8 cellular contexts compared by ENCODE assay signal in genomic region chr3:48503406-48504050, GRCh38. TPM values are rescaled to one million over a fixed set of nuclear protein-coding genes. Genes with fewer than 3 reads are reported as not detected.
DNase-seq lines count a peak whose midpoint lies in the region; TF ChIP-seq lines count a peak whose summit lies in the region.

No MANE protein-coding gene starts in this region.

- BruUV-seq in A673 (replicated peaks; lab: Mats Ljungman, UMichigan) = no TSS peak

- in situ Hi-C loops in astrocyte of the spinal cord (cut with HindIII; ENCODE audit: low sequenced_read_pairs) = no loop called here

- no peak for TF ChIP-seq POLR2A in spleen (IDR thresholded peaks at IDR 0.05)

- WGBS in spleen, 5 donors = 10 to 28% (median 11%) methylated on average over 8 to 25 of the region's 25 CpGs

- H3K9me3 ChIP-seq in A673 (ENCODE audit: low read depth, low read length, poor library complexity, severe bottlenecking) = no peaks in the 10 kb centered on the region
- no peaks in the 10 kb centered on the region for H3K9me3 ChIP-seq in spleen

- intact Hi-C loops in A673 (cut with micrococcal nuclease; ENCODE audit: unreplicated experiment) (no loop called here), spleen (cut with DNase I; ENCODE audit: low total_unique reads) (loop anchor here (10.0 kb wide), 1 partner anchor 59 kb away; the partner anchor contains the start of genes ATRIP, CCDC51 and TMA7)

- CTCF ChIA-PET in A673 (lab: Charles Lee) = no interaction called here

- peaks cover 5% of the 10 kb centered on the region for H3K4me1 ChIP-seq in A673 (ENCODE audit: insufficient read depth, low read length, poor library complexity, severe bottlenecking)
- peaks cover 15 to 71% (median 48%) of the 10 kb centered on the region in 6 donors for H3K4me1 ChIP-seq in spleen

- DNase-seq in A673 (ENCODE audit: low spot score) (no peak), HL-60 (ENCODE audit: low read depth in 1 of 2, low spot score in 1 of 2) (no peak), astrocyte of the spinal cord (ENCODE audit: low read depth, low spot score) (peak; percentile 48), iPS-NIHi7 (ENCODE audit: extremely low spot score) (peak; percentile 68), spleen (peak; percentile 82), occipital lobe (lab: John Stamatoyannopoulos, UW) (no peak)
- DNase-seq in central memory CD4-positive, alpha-beta T cell = no peak
- no peak for DNase-seq in stimulated activated CD4-positive, alpha-beta T cell treated with anti-CD3 and anti-CD28 coated beads, Interleukin-2, amount 100 ng/mL, for 24 hours

- peak overlapping the region; percentile 37 for H3K27ac ChIP-seq in A673 (ENCODE audit: low read depth, low read length, poor library complexity, severe bottlenecking)
- no peak overlapping the region for H3K27ac ChIP-seq in HL-60 (replicated peaks)
- H3K27ac ChIP-seq in spleen = peak overlapping the region; percentile 83 to 97 (median 91)

- H3K4me3 ChIP-seq in A673 (ENCODE audit: low read depth, low read length, poor library complexity, severe bottlenecking) (peak overlapping the region; percentile 50), HL-60 (replicated peaks; ENCODE audit: insufficient read depth, low read length) (peak overlapping the region; percentile 47), astrocyte of the spinal cord (ENCODE audit: low read depth, low read length) (peak overlapping the region; percentile 77), spleen (peak overlapping the region; percentile 52 to 80 (median 63))

- TF ChIP-seq CTCF in A673 (conservative IDR thresholded peaks at IDR 0.05; ENCODE audit: low read depth, low read length) (no peak), HL-60 (IDR thresholded peaks at IDR 0.05; ENCODE audit: insufficient read depth, low read length) (no peak), astrocyte of the spinal cord (IDR thresholded peaks at IDR 0.05; ENCODE audit: low read depth, low read length) (no peak), spleen (IDR thresholded peaks at IDR 0.05 in 8 of 11, conservative IDR thresholded peaks at IDR 0.05 in 3 of 11) (no peak)

- H3K36me3 ChIP-seq in A673 (ENCODE audit: insufficient read depth, low read length, poor library complexity, severe bottlenecking) (no peaks in the 10 kb centered on the region), spleen (peaks cover 0 to 29% (median under 1%) of the 10 kb centered on the region in 6 donors)

- POLR2A ChIA-PET in A673 (lab: Charles Lee; ENCODE audit: low non-redundant PET) = no interaction called here

- no peaks in the 10 kb centered on the region for H3K27me3 ChIP-seq in A673 (replicated peaks; ENCODE audit: insufficient read depth, low read depth, low read length, poor library complexity)
- H3K27me3 ChIP-seq in HL-60 (ENCODE audit: insufficient read depth, poor library complexity, severe bottlenecking) = peaks cover 2% of the 10 kb centered on the region
- no peaks in the 10 kb centered on the region for H3K27me3 ChIP-seq in spleen (replicated peaks in 1 of 7)

RNA-seq across cellular contexts. Expression of gene SHISA5, which starts 0.4 kb away (rescaled TPM):
- total RNA-seq in A673 (2021) (61.8 and 63.5 TPM in 2 replicates), spleen (100 to 1,000 TPM; 154 to 227 (median 182) TPM), occipital lobe (72.5 TPM)
- polyA plus RNA-seq in spleen = 100 to 1,000 TPM in 1 of 3 donors, 10 to 100 TPM in 2; 80.2 to 132 (median 85.6) TPM

RNA-seq across cellular contexts. Expression of gene PFKFB4, which starts 53.1 kb away (rescaled TPM):
- total RNA-seq in A673 (2021) (5.0 and 7.2 TPM in 2 replicates), spleen (10 to 100 TPM; 11.0 to 43.1 (median 22.8) TPM), occipital lobe (19.2 TPM)
- polyA plus RNA-seq in spleen = 1 to 10 TPM; 2.0 to 4.8 (median 3.8) TPM

RNA-seq across cellular contexts. Expression of gene ATRIP, which starts 57.0 kb away (rescaled TPM):
- total RNA-seq in A673 (2021) (9.5 and 9.7 TPM in 2 replicates), spleen (10 to 100 TPM in 1 of 7 donors, 1 to 10 TPM in 6; 6.4 to 10.0 (median 7.0) TPM), occipital lobe (5.9 TPM)
- 1 to 10 TPM; 5.2 to 5.7 (median 5.2) TPM for polyA plus RNA-seq in spleen

Comparison
In these comparisons a context has a peak if more than half of its experiments do, and no peak if none do; other contexts are left out.
1. DNase-seq: peak in astrocyte of the spinal cord (single experiment), iPS-NIHi7 (single experiment) and spleen (single experiment); none in A673 (single experiment), HL-60 (0 of 2), occipital lobe (single experiment), central memory CD4-positive, alpha-beta T cell (single experiment) and stimulated activated CD4-positive, alpha-beta T cell treated with anti-CD3 and anti-CD28 coated beads, Interleukin-2, amount 100 ng/mL, for 24 hours (0 of 2).
2. Peak in every context shown above with its lines, with median percentiles within 50 percentile points of each other: H3K4me3 ChIP-seq.